Comparison of ENCODE assay signal across 21 cellular contexts in the genomic region with DNA sequence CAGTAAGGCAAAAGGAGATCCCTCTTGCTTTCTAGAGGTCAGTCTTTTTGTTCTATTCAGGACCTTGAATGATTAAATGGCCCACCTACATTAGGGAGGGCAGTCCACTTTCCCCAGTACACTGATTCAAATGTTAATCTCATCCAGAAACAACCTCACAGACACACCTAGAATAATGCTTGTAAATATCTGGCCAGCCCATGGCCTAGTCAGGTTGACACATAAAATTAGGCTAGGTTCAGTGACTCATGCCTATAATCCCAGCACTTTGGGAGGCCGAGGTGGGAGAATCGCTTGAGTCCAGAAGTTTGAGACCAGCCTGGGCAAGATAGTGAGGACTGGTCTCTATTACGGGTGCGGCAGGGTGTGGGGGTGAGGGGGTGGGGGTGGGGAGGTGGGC. TPM values are rescaled to one million over a fixed set of nuclear protein-coding genes. Genes with fewer than 3 reads are reported as not detected.
DNase-seq lines count a peak whose midpoint lies in the region; ATAC-seq, FAIRE-seq and TF ChIP-seq lines count a peak whose summit lies in the region.
"Had no signal": no experiment of that assay in that cellular context is flagged by ENCODE, and none has a peak within 500 bp of the region (broad histone marks: within the 10 kb centered on the region; RNA-seq: fewer than 3 reads in every experiment).

No MANE protein-coding gene starts in this region.

- ATAC-seq in GM23338 (no peak), mucosa of descending colon (peak; percentile 22), pancreas (no peak)
- ATAC-seq: A549 had no signal

- H3K4me1 ChIP-seq in GM23338 (ENCODE audit: insufficient read depth) (no peaks in the 10 kb centered on the region), mucosa of descending colon (ENCODE audit: low read depth) (no peaks in the 10 kb centered on the region), pancreas (no peaks in the 10 kb centered on the region)
- H3K4me1 ChIP-seq: A549, BE2C had no signal

- H3F3A ChIP-seq in GM23338 (replicated peaks; ENCODE audit: low read depth) = no peaks in the 10 kb centered on the region

- TF ChIP-seq CTCF in GM23338 (conservative IDR thresholded peaks at IDR 0.05; ENCODE audit: low read depth in 2 of 2) (no peak), epithelial cell of esophagus (IDR thresholded peaks at IDR 0.05; ENCODE audit: insufficient read depth, low read depth, low read length, missing control alignments) (no peak), mucosa of descending colon (IDR thresholded peaks at IDR 0.05) (no peak), pancreas (IDR thresholded peaks at IDR 0.05) (no peak), GM10248 (IDR thresholded peaks at IDR 0.05; ENCODE audit: control extremely low read depth, extremely low read depth, low read depth, missing control alignments) (no peak)

- no peak for DNase-seq in GM23338 (ENCODE audit: low spot score)
- DNase-seq in LoVo (ENCODE audit: low spot score) = peak; percentile 21
- peak; percentile 33 for DNase-seq in epithelial cell of esophagus (ENCODE audit: low read depth)
- no peak for DNase-seq in mucosa of descending colon
- no peak for DNase-seq in RCC 7860 (ENCODE audit: low spot score)
- DNase-seq in pancreas = no peak
- no peak for DNase-seq in GM10248 (ENCODE audit: extremely low spot score)
- DNase-seq: BE2C; CD4-positive, alpha-beta memory T cell; COR-L47; DMS153; DMS79 treated with DMSO at 0.1 percent for 48 hours; GDM1; GOT3; H9; HFFc6; KBM-7 had no signal

- H3K9me3 ChIP-seq in mucosa of descending colon = no peaks in the 10 kb centered on the region
- H3K9me3 ChIP-seq in pancreas = no peaks in the 10 kb centered on the region
- H3K9me3 ChIP-seq: A549, BE2C had no signal

- CTCF ChIA-PET in GM10248 (lab: Yijun Ruan, JAX) = interaction anchor here (1.8 kb wide), 1 partner anchor 634 kb away, joined by 5 read pairs; no protein-coding TSS in a partner anchor

- H3K36me3 ChIP-seq in GM23338 (ENCODE audit: insufficient read depth) = no peaks in the 10 kb centered on the region
- no peaks in the 10 kb centered on the region for H3K36me3 ChIP-seq in mucosa of descending colon (ENCODE audit: low read depth)
- H3K36me3 ChIP-seq in pancreas = no peaks in the 10 kb centered on the region
- H3K36me3 ChIP-seq: BE2C had no signal

- H3K4me3 ChIP-seq in GM23338 (no peak overlapping the region), epithelial cell of esophagus (ENCODE audit: low read length) (no peak overlapping the region), mucosa of descending colon (no peak overlapping the region), pancreas (no peak overlapping the region)
- H3K4me3 ChIP-seq: A549 had no signal

- H4K20me1 ChIP-seq in GM23338 (replicated peaks; ENCODE audit: insufficient read depth) = no peaks in the 10 kb centered on the region

- H3K27ac ChIP-seq in GM23338 (ENCODE audit: low read depth) (no peak overlapping the region), pancreas (no peak overlapping the region)
- H3K27ac ChIP-seq: A549, C4-2B had no signal

- peaks cover 8% of the 10 kb centered on the region for H3K4me1 Mint-ChIP-seq in GM23338
- H3K4me1 Mint-ChIP-seq: CD4-positive, alpha-beta memory T cell had no signal

- H3K27me3 ChIP-seq in GM23338 (ENCODE audit: insufficient read depth) (no peaks in the 10 kb centered on the region), pancreas (no peaks in the 10 kb centered on the region)
- H3K27me3 ChIP-seq: BE2C had no signal

- no peak overlapping the region for H2AFZ ChIP-seq in GM23338

- POLR2A ChIA-PET in GM10248 (lab: Yijun Ruan, JAX) = no interaction called here

- peak overlapping the region; percentile 39; the same call in 1 of the 2 replicates for H3K4me2 ChIP-seq in GM23338
- H3K4me2 ChIP-seq: A549 had no signal

- H3K27ac Mint-ChIP-seq in GM23338 = no peak overlapping the region
- H3K27ac Mint-ChIP-seq: CD4-positive, alpha-beta memory T cell; H9; HFFc6 had no signal

- H3K4me3 Mint-ChIP-seq in GM23338 = no peak overlapping the region
- H3K4me3 Mint-ChIP-seq: CD4-positive, alpha-beta memory T cell; H9; HFFc6 had no signal

- H3K79me2 ChIP-seq in GM23338 (replicated peaks; ENCODE audit: insufficient read depth) = 0 out of 2 replicates have a peak, but pooled peaks cover 2% of the 10 kb centered on the region

- intact Hi-C loops in mucosa of descending colon (cut with DNase I, micrococcal nuclease) = loop anchor here in 1 of 2 donors (10.0 kb wide), 3 partner anchors 324 to 634 kb away; a partner anchor contains a TSS
- intact Hi-C loops in pancreas (cut with DNase I) = loop anchor here in 2 of 3 donors (10.0 kb wide), 1 partner anchor 634 kb away; no protein-coding TSS in a partner anchor

- H3K9me3 Mint-ChIP-seq in GM23338 = no peaks in the 10 kb centered on the region
- H3K9me3 Mint-ChIP-seq: CD4-positive, alpha-beta memory T cell; H9; HFFc6 had no signal

- 93 to 98% methylated on average over 4 of the region's 4 CpGs for WGBS in pancreas, 2 donors

- no peak for FAIRE-seq in RCC 7860 (lab: Jason Lieb, UNC)
- FAIRE-seq in pancreas (lab: Jason Lieb, UNC) = no peak
- FAIRE-seq: A549, D721Med, GM18507 had no signal

- H3K9me2 ChIP-seq in GM23338 (ENCODE audit: insufficient read depth) = no peaks in the 10 kb centered on the region

- no peaks in the 10 kb centered on the region for H3K27me3 Mint-ChIP-seq in GM23338 (ENCODE audit: insufficient read depth, low read depth, poor library complexity)

- H3K36me3 Mint-ChIP-seq in GM23338 (ENCODE audit: low read depth) = no peaks in the 10 kb centered on the region
- H3K36me3 Mint-ChIP-seq: CD4-positive, alpha-beta memory T cell had no signal

TF ChIP-seq in GM23338, 12 proteins besides CTCF, POLR2A, EP300 and RAD21 (continues in another document):
- TF ChIP-seq STAT1 (IDR thresholded peaks at IDR 0.05; ENCODE audit: unreplicated experiment) (no peak), EZH2 (IDR thresholded peaks at IDR 0.05; ENCODE audit: low read depth, unreplicated experiment) (no peak), JUNB (IDR thresholded peaks at IDR 0.05; ENCODE audit: unreplicated experiment) (no peak), POLR2AphosphoS5 (IDR thresholded peaks at IDR 0.05; ENCODE audit: low read depth) (no peak)
- TF ChIP-seq, protein P1, sequence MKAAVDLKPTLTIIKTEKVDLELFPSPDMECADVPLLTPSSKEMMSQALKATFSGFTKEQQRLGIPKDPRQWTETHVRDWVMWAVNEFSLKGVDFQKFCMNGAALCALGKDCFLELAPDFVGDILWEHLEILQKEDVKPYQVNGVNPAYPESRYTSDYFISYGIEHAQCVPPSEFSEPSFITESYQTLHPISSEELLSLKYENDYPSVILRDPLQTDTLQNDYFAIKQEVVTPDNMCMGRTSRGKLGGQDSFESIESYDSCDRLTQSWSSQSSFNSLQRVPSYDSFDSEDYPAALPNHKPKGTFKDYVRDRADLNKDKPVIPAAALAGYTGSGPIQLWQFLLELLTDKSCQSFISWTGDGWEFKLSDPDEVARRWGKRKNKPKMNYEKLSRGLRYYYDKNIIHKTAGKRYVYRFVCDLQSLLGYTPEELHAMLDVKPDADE (IDR thresholded peaks at IDR 0.05) = no peak

RNA-seq across cellular contexts. Expression of a gene that starts 43.5 kb away (rescaled TPM):
- 21.7 and 24.8 TPM in 2 replicates for total RNA-seq in GM23338 (2014; rRNA removed; shearing (Covaris generic))
- polyA plus RNA-seq in GM23338 (2016; fragmentation: Nextera tagmentation; extraction: Ambion mirVana) (12.5 and 16.6 TPM in 2 replicates), pancreas (1 to 10 TPM; 2.4 to 2.5 TPM)
- total RNA-seq in mucosa of descending colon (10 to 100 TPM in 2 of 3 donors, 1 to 10 TPM in 1; 5.5 to 12.0 (median 11.7) TPM), pancreas (1 to 10 TPM; 4.8 to 9.0 (median 7.8) TPM)

Comparison
In these comparisons a context has a peak if more than half of its experiments do, and no peak if none do; other contexts are left out.
1. DNase-seq: peak in LoVo (single experiment) and epithelial cell of esophagus (single experiment); none in GM23338 (single experiment), mucosa of descending colon (0 of 3), RCC 7860 (single experiment), pancreas (0 of 6) and GM10248 (single experiment).